In the genomic region with DNA sequence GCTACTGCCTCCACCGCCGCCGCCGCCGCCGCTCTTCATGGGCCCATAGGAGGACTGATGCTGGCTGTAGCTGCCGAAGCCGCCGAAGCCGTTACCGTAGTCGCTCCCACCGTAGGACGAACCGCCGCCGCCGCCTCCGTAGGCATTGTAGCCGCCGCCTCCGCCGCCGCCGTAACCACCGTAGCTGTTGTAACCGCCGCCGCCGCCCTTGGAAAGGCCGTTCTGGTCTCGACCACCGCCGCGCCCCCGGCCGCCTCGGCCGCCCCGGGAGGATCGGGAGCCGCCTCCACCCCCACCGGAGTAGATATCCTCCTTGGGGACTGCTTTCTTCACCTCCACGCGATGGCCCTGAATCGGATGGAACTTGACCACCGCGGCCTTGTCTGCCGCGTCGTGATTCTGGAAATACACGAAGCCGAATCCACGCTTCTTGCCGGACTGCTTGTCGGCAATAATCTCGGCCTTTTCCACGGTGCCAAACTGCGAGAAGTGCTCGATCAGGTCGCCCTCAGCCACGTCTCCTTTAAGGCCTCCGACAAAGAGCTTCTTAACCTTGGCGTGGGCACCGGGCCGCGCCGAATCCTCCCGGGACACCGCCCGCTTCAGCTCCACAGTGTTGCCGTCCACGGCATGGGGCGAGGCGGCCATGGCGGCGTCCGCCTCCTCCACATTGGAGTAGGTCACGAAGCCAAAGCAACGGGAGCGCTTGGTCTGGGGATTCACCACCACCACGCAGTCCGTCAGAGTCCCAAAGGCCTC, we compare ENCODE assay signal across 1 cellular context.
TF ChIP-seq lines count a peak whose summit lies in the region.

No MANE protein-coding gene starts in this region.

TF ChIP-seq in H1, 55 proteins besides CTCF, POLR2A, EP300 and RAD21:
- no peak for TF ChIP-seq NRF1 (IDR thresholded peaks at IDR 0.05; ENCODE audit: low read depth, low read length)
- peak in 1 of 2 experiments; percentile 22; a peak in 1 of 4 replicates for TF ChIP-seq SIN3A (conservative IDR thresholded peaks at IDR 0.05 in 1 of 2, IDR thresholded peaks at IDR 0.05 in 1 of 2; ENCODE audit: low read depth in 1 of 2, low read length in 2 of 2)
- no peak for TF ChIP-seq SUZ12 (IDR thresholded peaks at IDR 0.05; ENCODE audit: low read length)
- TF ChIP-seq BRCA1 (IDR thresholded peaks at IDR 0.05; ENCODE audit: low read depth, low read length), result no peak
- peak; percentile 15 for TF ChIP-seq SAP30 (IDR thresholded peaks at IDR 0.05; ENCODE audit: insufficient read depth, insufficient replicate concordance, low read length)
- TF ChIP-seq KDM5A (IDR thresholded peaks at IDR 0.05; ENCODE audit: low read length), result no peak
- TF ChIP-seq CBX5 (IDR thresholded peaks at IDR 0.05; ENCODE audit: low read depth, low read length), result no peak
- TF ChIP-seq POLR2AphosphoS5 (IDR thresholded peaks at IDR 0.05; ENCODE audit: low read depth, low read length), result peak; percentile 77
- TF ChIP-seq TAF7 (optimal IDR thresholded peaks at IDR 0.05; ENCODE audit: borderline replicate concordance, low read depth, low read length), result peak; percentile 3
TF ChIP-seq in H1: peak in this region for 4.
